Comparison of ENCODE assay signal across 25 cellular contexts in genomic region chr6:13277231-13277630, GRCh38. TPM values are rescaled to one million over a fixed set of nuclear protein-coding genes. Genes with fewer than 3 reads are reported as not detected.
A peak's percentile ranks its signal among the peaks of the same experiment; 100 is the strongest.
DNase-seq lines count a peak whose midpoint lies in the region; ATAC-seq and TF ChIP-seq lines count a peak whose summit lies in the region.
"Had no signal": no experiment of that assay in that cellular context is flagged by ENCODE, and none has a peak within 500 bp of the region (broad histone marks: within the 10 kb centered on the region; RNA-seq: fewer than 3 reads in every experiment).

No MANE protein-coding gene starts in this region.

- H3K4me1 Mint-ChIP-seq in stimulated activated naive B cell treated with anti-CD40 and anti-IgM and Interleukin-4, amounts not matched to agents 10 μg/mL and 1 μg/mL and 100 μg/mL, for 72 hours = peaks cover 42 to 77% of the 10 kb centered on the region in 2 donors

- H3K4me2 ChIP-seq in MM.1S (ENCODE audit: low read depth, low read length) = peak overlapping the region; percentile 24; the same call in 1 of the 2 replicates
- H3K4me2 ChIP-seq: SK-N-SH had no signal

- H3K4me1 ChIP-seq in MM.1S (ENCODE audit: low read length) (peaks cover 33% of the 10 kb centered on the region), foreskin keratinocyte (no peaks in the 10 kb centered on the region)

- peak overlapping the region; percentile 75 for H3K27ac Mint-ChIP-seq in stimulated activated naive B cell treated with anti-CD40 and anti-IgM and Interleukin-4, amounts not matched to agents 10 μg/mL and 1 μg/mL and 100 μg/mL, for 72 hours

- H3K27ac ChIP-seq in MM.1S (ENCODE audit: low read length) = peak overlapping the region; percentile 41; the same call in 1 of the 2 replicates
- no peak overlapping the region for H3K27ac ChIP-seq in foreskin keratinocyte
- H3K27ac ChIP-seq: 22Rv1, C4-2B had no signal

- peak; percentile 34 for DNase-seq in activated effector memory CD4-positive, alpha-beta T cell treated with anti-CD3 and anti-CD28 coated beads, Interleukin-2, amount 50 U/mL, for 16 hours
- DNase-seq in activated effector memory CD4-positive, alpha-beta T cell treated with Interleukin-2 at 50 U/mL for 16 hours = no peak
- DNase-seq in MM.1S (no peak), foreskin keratinocyte (peak; percentile 16 to 37), Kasumi-1 (lab: John Stamatoyannopoulos, UW) (no peak), inferior parietal cortex (ENCODE audit: extremely low spot score) (no peak)
- DNase-seq in stimulated activated naive B cell treated with anti-CD40 and anti-IgM and Interleukin-4, amounts not matched to agents 10 μg/mL and 1 μg/mL and 100 μg/mL, for 72 hours = no peak
- DNase-seq: ACHN; Calu3; CD8-positive, alpha-beta memory T cell; DMS153; KBM-7; MV-4-11; NCI-H1694; NCI-H2081; NCI-H2171; NCI-H345; NCI-H524; NCI-H774; SIG-M5; SK-N-SH had no signal

- no peak overlapping the region for H3K4me3 ChIP-seq in MM.1S (ENCODE audit: low read length)

- no peaks in the 10 kb centered on the region; the same call in 1 of the 2 replicates for H3K36me3 ChIP-seq in MM.1S (replicated peaks; ENCODE audit: insufficient read depth, low read length)

- TF ChIP-seq CTCF in MM.1S (IDR thresholded peaks at IDR 0.05; ENCODE audit: low read length) (no peak), foreskin keratinocyte (conservative IDR thresholded peaks at IDR 0.05) (no peak)

- H3K9ac ChIP-seq in MM.1S (ENCODE audit: low read length) = no peak overlapping the region
- H3K9ac ChIP-seq: SK-N-SH had no signal

- ATAC-seq in foreskin keratinocyte = no peak
- ATAC-seq in stimulated activated naive B cell treated with anti-CD40 and anti-IgM and Interleukin-4, amounts not matched to agents 10 μg/mL and 1 μg/mL and 100 μg/mL, for 72 hours (replicated peaks) = no peak
- ATAC-seq in HG02938 (IDR thresholded peaks at IDR 0.05; ENCODE audit: unreplicated experiment) = no peak
- ATAC-seq: Panc1 had no signal

- peak overlapping the region; percentile 66 to 72 for H3K4me3 Mint-ChIP-seq in stimulated activated naive B cell treated with anti-CD40 and anti-IgM and Interleukin-4, amounts not matched to agents 10 μg/mL and 1 μg/mL and 100 μg/mL, for 72 hours
- H3K4me3 Mint-ChIP-seq: CD8-positive, alpha-beta memory T cell had no signal

- H3K27me3 Mint-ChIP-seq in stimulated activated naive B cell treated with anti-CD40 and anti-IgM and Interleukin-4, amounts not matched to agents 10 μg/mL and 1 μg/mL and 100 μg/mL, for 72 hours = no peaks in the 10 kb centered on the region

- no peaks in the 10 kb centered on the region for H3K9me3 Mint-ChIP-seq in stimulated activated naive B cell treated with anti-CD40 and anti-IgM and Interleukin-4, amounts not matched to agents 10 μg/mL and 1 μg/mL and 100 μg/mL, for 72 hours
- H3K9me3 Mint-ChIP-seq: CD8-positive, alpha-beta memory T cell had no signal

- H3K9me2 ChIP-seq in MM.1S (replicated peaks; ENCODE audit: insufficient read depth, low read length) = no peaks in the 10 kb centered on the region
- H3K9me2 ChIP-seq: SK-N-SH had no signal

- H2AFZ ChIP-seq in MM.1S (ENCODE audit: low read length) = no peak overlapping the region

- peaks cover 56 to 88% of the 10 kb centered on the region in 2 donors for H3K36me3 Mint-ChIP-seq in stimulated activated naive B cell treated with anti-CD40 and anti-IgM and Interleukin-4, amounts not matched to agents 10 μg/mL and 1 μg/mL and 100 μg/mL, for 72 hours
- H3K36me3 Mint-ChIP-seq: CD8-positive, alpha-beta memory T cell had no signal

- H3K27me3 ChIP-seq in MM.1S (replicated peaks; ENCODE audit: insufficient read depth, low read length) = no peaks in the 10 kb centered on the region
- no peaks in the 10 kb centered on the region for H3K27me3 ChIP-seq in foreskin keratinocyte

- no peaks in the 10 kb centered on the region for H4K20me1 ChIP-seq in MM.1S (ENCODE audit: insufficient read depth, low read length)

- no peaks in the 10 kb centered on the region for H3K9me3 ChIP-seq in MM.1S (replicated peaks; ENCODE audit: insufficient read depth, low read length)
- H3K9me3 ChIP-seq: SK-N-SH had no signal

- peaks cover 28% of the 10 kb centered on the region for H3F3A ChIP-seq in MM.1S (ENCODE audit: insufficient read depth, low read length)

- H3K79me2 ChIP-seq in MM.1S (ENCODE audit: low read length) = peaks cover 86% of the 10 kb centered on the region

RNA-seq across cellular contexts. Expression of gene TBC1D7, which starts 51.1 kb away (rescaled TPM):
- 16.7 and 17.7 TPM in 2 replicates for total RNA-seq in foreskin keratinocyte
- 20.7 and 22.9 TPM in 2 replicates for polyA plus RNA-seq in foreskin keratinocyte

Comparison
In these comparisons a context has a peak if more than half of its experiments do, and no peak if none do; other contexts are left out.
1. DNase-seq: peak in activated effector memory CD4-positive, alpha-beta T cell treated with anti-CD3 and anti-CD28 coated beads, Interleukin-2, amount 50 U/mL, for 16 hours (single experiment) and foreskin keratinocyte (2 of 2); none in activated effector memory CD4-positive, alpha-beta T cell treated with Interleukin-2 at 50 U/mL for 16 hours (single experiment), MM.1S (single experiment), stimulated activated naive B cell treated with anti-CD40 and anti-IgM and Interleukin-4, amounts not matched to agents 10 μg/mL and 1 μg/mL and 100 μg/mL, for 72 hours (single experiment), Kasumi-1 (0 of 2) and inferior parietal cortex (single experiment).